In genomic region chr11:33329705-33330329, GRCh38 we compare ENCODE assay signal across 8 cellular contexts. TPM values are rescaled to one million over a fixed set of nuclear protein-coding genes. Genes with fewer than 3 reads are reported as not detected.
A peak's percentile ranks its signal among the peaks of the same experiment; 100 is the strongest.
DNase-seq lines count a peak whose midpoint lies in the region; ATAC-seq and TF ChIP-seq lines count a peak whose summit lies in the region.

No MANE protein-coding gene starts in this region.

- H3K36me3 Mint-ChIP-seq in activated CD8-positive, alpha-beta memory T cell treated with anti-CD3 and anti-CD28 coated beads, Interleukin-2, amount 10 ng/mL, durations not matched to agents 7 days and 5 days: no peaks in the 10 kb centered on the region
- H3K36me3 Mint-ChIP-seq in osteocyte (ENCODE audit: unreplicated experiment): peaks cover 10% of the 10 kb centered on the region

- H3K27me3 Mint-ChIP-seq in activated CD8-positive, alpha-beta memory T cell treated with anti-CD3 and anti-CD28 coated beads, Interleukin-2, amount 10 ng/mL, durations not matched to agents 7 days and 5 days: no peaks in the 10 kb centered on the region
- H3K27me3 Mint-ChIP-seq in osteocyte (ENCODE audit: unreplicated experiment): no peaks in the 10 kb centered on the region

- ATAC-seq in activated CD8-positive, alpha-beta memory T cell treated with anti-CD3 and anti-CD28 coated beads, Interleukin-2, amount 10 ng/mL, durations not matched to agents 7 days and 5 days: peak; percentile 33
- ATAC-seq in HG03103 (IDR thresholded peaks at IDR 0.05; ENCODE audit: low read depth, unreplicated experiment) (peak; percentile 65), HG03196 (IDR thresholded peaks at IDR 0.05; ENCODE audit: unreplicated experiment) (no peak)

- no peak overlapping the region for H3K4me3 Mint-ChIP-seq in activated CD8-positive, alpha-beta memory T cell treated with anti-CD3 and anti-CD28 coated beads, Interleukin-2, amount 10 ng/mL, durations not matched to agents 7 days and 5 days
- no peak overlapping the region for H3K4me3 Mint-ChIP-seq in osteocyte (ENCODE audit: unreplicated experiment)

- TF ChIP-seq CTCF in fibroblast of villous mesenchyme (IDR thresholded peaks at IDR 0.05; ENCODE audit: insufficient read depth, low read depth, low read length): peak; percentile 74
- TF ChIP-seq CTCF in osteocyte (IDR thresholded peaks at IDR 0.05): peak; percentile 73

- CTCF ChIA-PET in activated CD8-positive, alpha-beta memory T cell treated with anti-CD3 and anti-CD28 coated beads, Interleukin-2, amount 10 ng/mL, durations not matched to agents 7 days and 5 days (lab: Charles Lee): interaction anchor here (3.5 kb wide), 1 partner anchor 163 kb away, joined by 17 read pairs; no protein-coding TSS in a partner anchor

- H3K4me3 ChIP-seq in fibroblast of villous mesenchyme (ENCODE audit: low read depth, low read length): no peak overlapping the region

- no peaks in the 10 kb centered on the region for H3K9me3 Mint-ChIP-seq in activated CD8-positive, alpha-beta memory T cell treated with anti-CD3 and anti-CD28 coated beads, Interleukin-2, amount 10 ng/mL, durations not matched to agents 7 days and 5 days (ENCODE audit: low read depth)
- H3K9me3 Mint-ChIP-seq in osteocyte (ENCODE audit: unreplicated experiment): no peaks in the 10 kb centered on the region

- no peaks in the 10 kb centered on the region for H3K4me1 Mint-ChIP-seq in activated CD8-positive, alpha-beta memory T cell treated with anti-CD3 and anti-CD28 coated beads, Interleukin-2, amount 10 ng/mL, durations not matched to agents 7 days and 5 days
- peaks cover 18% of the 10 kb centered on the region for H3K4me1 Mint-ChIP-seq in osteocyte (ENCODE audit: unreplicated experiment)

- peak; percentile 53 for DNase-seq in activated CD8-positive, alpha-beta memory T cell treated with anti-CD3 and anti-CD28 coated beads, Interleukin-2, amount 10 ng/mL, durations not matched to agents 7 days and 5 days
- no peak for DNase-seq in activated CD8-positive, alpha-beta memory T cell treated with anti-CD3 and anti-CD28 coated beads for 24 hours
- DNase-seq in NCI-H748 (lab: John Stamatoyannopoulos, UW; ENCODE audit: unreplicated experiment) (peak; percentile 71), fibroblast of villous mesenchyme (ENCODE audit: low read depth) (peak; percentile 79), osteocyte (ENCODE audit: extremely low spot score, unreplicated experiment) (no peak)
- DNase-seq in activated CD8-positive, alpha-beta memory T cell treated with anti-CD3 and anti-CD28 coated beads, Interleukin-2, amount 50 U/mL, for 4 hours: peak; percentile 34

- no peak overlapping the region for H3K27ac Mint-ChIP-seq in activated CD8-positive, alpha-beta memory T cell treated with anti-CD3 and anti-CD28 coated beads, Interleukin-2, amount 10 ng/mL, durations not matched to agents 7 days and 5 days
- peak overlapping the region; percentile 60 for H3K27ac Mint-ChIP-seq in osteocyte (ENCODE audit: unreplicated experiment)

RNA-seq across cellular contexts. Expression of gene KIAA1549L, which starts 46.1 kb away (rescaled TPM):
- total RNA-seq in activated CD8-positive, alpha-beta memory T cell treated with anti-CD3 and anti-CD28 coated beads, Interleukin-2, amount 10 ng/mL, durations not matched to agents 7 days and 5 days: not detected
- total RNA-seq in fibroblast of villous mesenchyme (2.2 and 2.6 TPM in 2 replicates), osteocyte (7.2 and 7.6 TPM in 2 replicates)

Comparison
In these comparisons a context has a peak if more than half of its experiments do, and no peak if none do; other contexts are left out.
1. DNase-seq: peak in activated CD8-positive, alpha-beta memory T cell treated with anti-CD3 and anti-CD28 coated beads, Interleukin-2, amount 10 ng/mL, durations not matched to agents 7 days and 5 days (single experiment), NCI-H748 (single experiment), activated CD8-positive, alpha-beta memory T cell treated with anti-CD3 and anti-CD28 coated beads, Interleukin-2, amount 50 U/mL, for 4 hours (single experiment) and fibroblast of villous mesenchyme (single experiment); none in activated CD8-positive, alpha-beta memory T cell treated with anti-CD3 and anti-CD28 coated beads for 24 hours (single experiment) and osteocyte (single experiment).